8 cellular contexts compared by ENCODE assay signal in genomic region chr4:12633058-12633651, GRCh38.
DNase-seq lines count a peak whose midpoint lies in the region; ATAC-seq, FAIRE-seq and TF ChIP-seq lines count a peak whose summit lies in the region.

No MANE protein-coding gene starts in this region.

- H3K36me3 ChIP-seq in DOHH2 (ENCODE audit: control insufficient read depth, low read length): no peaks in the 10 kb centered on the region
- H3K36me3 ChIP-seq in OCI-LY1 (ENCODE audit: insufficient read depth, low read length): no peaks in the 10 kb centered on the region

- DNase-seq in HTR-8/SVneo (ENCODE audit: insufficient read length, low spot score) (peak; percentile 6), activated T-cell treated with anti-CD3 and anti-CD28 coated beads for 48 hours (ENCODE audit: low read depth) (peak; percentile 65), fibroblast of gingiva (ENCODE audit: low read depth) (peak; percentile 12), neural crest cell (ENCODE audit: low read depth, low spot score) (peak; percentile 82)
- peak; percentile 64 to 69 for DNase-seq in stimulated activated naive CD8-positive, alpha-beta T cell treated with anti-CD3 and anti-CD28 coated beads, Interleukin-15, amount 100 ng/mL, for 72 hours

- no peaks in the 10 kb centered on the region for H3F3A ChIP-seq in DOHH2 (ENCODE audit: control insufficient read depth, insufficient read depth)
- no peaks in the 10 kb centered on the region for H3F3A ChIP-seq in OCI-LY1 (ENCODE audit: insufficient read depth, low read length)

- H3K9me3 ChIP-seq in DOHH2 (ENCODE audit: control insufficient read depth, insufficient read depth, low read length) (no peaks in the 10 kb centered on the region), OCI-LY1 (ENCODE audit: low read length) (no peaks in the 10 kb centered on the region)

- no peak overlapping the region for H3K9ac ChIP-seq in OCI-LY1 (ENCODE audit: low read length)

- H3K27me3 ChIP-seq in DOHH2 (ENCODE audit: control insufficient read depth, low read length) (no peaks in the 10 kb centered on the region), OCI-LY1 (ENCODE audit: insufficient read depth, low read length) (no peaks in the 10 kb centered on the region)

- H3K4me2 ChIP-seq in DOHH2 (ENCODE audit: low read length) (no peak overlapping the region), OCI-LY1 (ENCODE audit: low read length) (no peak overlapping the region)

- no peaks in the 10 kb centered on the region for H3K9me2 ChIP-seq in DOHH2 (replicated peaks; ENCODE audit: control insufficient read depth, low read length)
- no peaks in the 10 kb centered on the region for H3K9me2 ChIP-seq in OCI-LY1 (ENCODE audit: low read depth, low read length)

- no peak overlapping the region for H3K4me3 Mint-ChIP-seq in neural crest cell
- H3K4me3 Mint-ChIP-seq in stimulated activated naive CD8-positive, alpha-beta T cell treated with anti-CD3 and anti-CD28 coated beads, Interleukin-15, amount 100 ng/mL, for 72 hours: no peak overlapping the region

- H3K4me1 ChIP-seq in DOHH2 (ENCODE audit: control insufficient read depth, low read length): no peaks in the 10 kb centered on the region
- H3K4me1 ChIP-seq in OCI-LY1 (ENCODE audit: insufficient read depth, low read length, severe bottlenecking): no peaks in the 10 kb centered on the region

- H4K20me1 ChIP-seq in DOHH2 (ENCODE audit: control insufficient read depth, insufficient read depth, low read depth, low read length): no peaks in the 10 kb centered on the region; the same call in 1 of the 2 replicates
- H4K20me1 ChIP-seq in OCI-LY1 (ENCODE audit: insufficient read depth, low read length): no peaks in the 10 kb centered on the region

- peaks cover 17% of the 10 kb centered on the region for H3K27me3 Mint-ChIP-seq in neural crest cell (ENCODE audit: low read depth)
- peaks cover 43% of the 10 kb centered on the region for H3K27me3 Mint-ChIP-seq in stimulated activated naive CD8-positive, alpha-beta T cell treated with anti-CD3 and anti-CD28 coated beads, Interleukin-15, amount 100 ng/mL, for 72 hours

- H3K27ac ChIP-seq in DOHH2 (ENCODE audit: low read depth, low read length) (no peak overlapping the region), OCI-LY1 (ENCODE audit: low read depth, low read length, poor library complexity, severe bottlenecking) (no peak overlapping the region)

- ATAC-seq in GM21529 (IDR thresholded peaks at IDR 0.05; ENCODE audit: unreplicated experiment): peak; percentile 99
- peak; percentile 79 for ATAC-seq in stimulated activated naive CD8-positive, alpha-beta T cell treated with anti-CD3 and anti-CD28 coated beads, Interleukin-15, amount 100 ng/mL, for 72 hours

- peaks cover 2% of the 10 kb centered on the region for H3K36me3 Mint-ChIP-seq in neural crest cell (ENCODE audit: low read depth)

- no peaks in the 10 kb centered on the region for H3K4me1 Mint-ChIP-seq in neural crest cell
- no peaks in the 10 kb centered on the region for H3K4me1 Mint-ChIP-seq in stimulated activated naive CD8-positive, alpha-beta T cell treated with anti-CD3 and anti-CD28 coated beads, Interleukin-15, amount 100 ng/mL, for 72 hours

- no peak overlapping the region for H3K27ac Mint-ChIP-seq in neural crest cell (ENCODE audit: unreplicated experiment)
- H3K27ac Mint-ChIP-seq in stimulated activated naive CD8-positive, alpha-beta T cell treated with anti-CD3 and anti-CD28 coated beads, Interleukin-15, amount 100 ng/mL, for 72 hours: no peak overlapping the region

- TF ChIP-seq CTCF in DOHH2 (IDR thresholded peaks at IDR 0.05; ENCODE audit: low read depth, low read length, poor library complexity, severe bottlenecking) (peak; percentile 76), OCI-LY1 (IDR thresholded peaks at IDR 0.05; ENCODE audit: low read length) (peak; percentile 51), neural crest cell (conservative IDR thresholded peaks at IDR 0.05) (peak; percentile 98)

- H3K9me3 Mint-ChIP-seq in neural crest cell: peaks cover 7% of the 10 kb centered on the region
- H3K9me3 Mint-ChIP-seq in stimulated activated naive CD8-positive, alpha-beta T cell treated with anti-CD3 and anti-CD28 coated beads, Interleukin-15, amount 100 ng/mL, for 72 hours: peaks cover 5 to 12% of the 10 kb centered on the region in 2 donors

- H3K4me3 ChIP-seq in DOHH2 (ENCODE audit: low read length) (no peak overlapping the region), OCI-LY1 (ENCODE audit: low read depth, low read length, poor library complexity, severe bottlenecking) (no peak overlapping the region)

- no peaks in the 10 kb centered on the region for H3K79me2 ChIP-seq in DOHH2 (ENCODE audit: control insufficient read depth, low read length)
- no peaks in the 10 kb centered on the region for H3K79me2 ChIP-seq in OCI-LY1 (ENCODE audit: insufficient read depth, low read length)

- no peak for FAIRE-seq in HTR-8/SVneo (lab: Jason Lieb, UNC)

- no peak overlapping the region for H2AFZ ChIP-seq in OCI-LY1 (ENCODE audit: low read length)

Comparison
In these comparisons a context has a peak if more than half of its experiments do, and no peak if none do; other contexts are left out.
1. DNase-seq: peak in every context shown above with its lines; median percentile 82 in neural crest cell; 66 in stimulated activated naive CD8-positive, alpha-beta T cell treated with anti-CD3 and anti-CD28 coated beads, Interleukin-15, amount 100 ng/mL, for 72 hours; 65 in activated T-cell treated with anti-CD3 and anti-CD28 coated beads for 48 hours; 12 in fibroblast of gingiva; 6 in HTR-8/SVneo.